13 cellular contexts compared by ENCODE assay signal in the genomic region with DNA sequence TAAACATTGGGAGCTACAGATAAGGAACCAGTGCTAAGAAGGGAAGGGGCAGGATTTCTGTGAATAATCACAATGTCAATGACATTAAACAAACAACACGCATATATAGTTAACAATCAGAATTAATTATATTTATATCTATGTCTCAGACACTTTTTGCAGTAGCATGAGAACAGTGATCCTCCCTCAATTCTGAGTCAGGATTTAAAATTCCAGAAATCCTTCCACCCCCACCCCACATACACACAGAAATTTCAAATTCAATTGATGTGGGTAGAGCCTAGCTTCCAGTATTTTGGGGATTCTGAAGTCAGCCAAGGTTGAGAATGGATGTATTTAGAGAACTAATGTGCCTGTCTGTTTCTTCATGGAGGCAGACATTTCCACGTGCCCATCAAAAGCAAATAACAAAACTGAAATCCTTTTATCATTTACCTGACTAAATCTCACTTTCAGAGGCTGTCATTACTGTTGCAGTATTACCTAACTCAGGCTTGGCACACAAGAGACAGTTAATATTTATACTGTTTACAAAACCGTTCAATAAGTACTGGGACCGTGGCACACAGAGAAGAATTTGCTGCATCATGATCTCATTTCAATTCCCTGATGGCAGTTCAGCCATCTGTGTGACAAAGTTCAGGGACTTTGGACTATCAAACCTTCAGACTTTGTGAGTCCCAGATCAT.
A peak's percentile ranks its signal among the peaks of the same experiment; 100 is the strongest.
DNase-seq lines count a peak whose midpoint lies in the region; ATAC-seq and TF ChIP-seq lines count a peak whose summit lies in the region.
"Had no signal": no experiment of that assay in that cellular context is flagged by ENCODE, and none has a peak within 500 bp of the region (broad histone marks: within the 10 kb centered on the region; RNA-seq: fewer than 3 reads in every experiment).

No MANE protein-coding gene starts in this region.

- H3K36me3 ChIP-seq in thyroid gland (no peaks in the 10 kb centered on the region), heart left ventricle (no peaks in the 10 kb centered on the region)
- H3K36me3 ChIP-seq: upper lobe of right lung had no signal

- H3K4me1 Mint-ChIP-seq in activated naive CD4-positive, alpha-beta T cell treated with anti-CD3 and anti-CD28 coated beads, Interleukin-2, amount 10 ng/mL, durations not matched to agents 7 days and 5 days = no peaks in the 10 kb centered on the region

- DNase-seq in GM12865 (ENCODE audit: low read depth) (peak; percentile 44), HuH-7 (ENCODE audit: low spot score) (peak; percentile 25), left lobe of liver (ENCODE audit: low spot score) (peak; percentile 75), thyroid gland (no peak), heart left ventricle (no peak)
- DNase-seq in activated naive CD4-positive, alpha-beta T cell treated with anti-CD3 and anti-CD28 coated beads, Interleukin-2, amount 10 ng/mL, durations not matched to agents 7 days and 5 days = no peak
- DNase-seq: amniotic stem cell, upper lobe of right lung had no signal

- H3K27me3 ChIP-seq in thyroid gland = no peaks in the 10 kb centered on the region
- no peaks in the 10 kb centered on the region for H3K27me3 ChIP-seq in heart left ventricle
- H3K27me3 ChIP-seq: upper lobe of right lung had no signal

- ATAC-seq in GM21447 (IDR thresholded peaks at IDR 0.05; ENCODE audit: unreplicated experiment) (peak; percentile 63), left lobe of liver (peak; percentile 88), HG03520 (IDR thresholded peaks at IDR 0.05; ENCODE audit: unreplicated experiment) (no peak), heart left ventricle (no peak)
- ATAC-seq: Panc1, upper lobe of right lung had no signal

- no peaks in the 10 kb centered on the region for H3K9me3 ChIP-seq in thyroid gland
- no peaks in the 10 kb centered on the region for H3K9me3 ChIP-seq in heart left ventricle
- H3K9me3 ChIP-seq: upper lobe of right lung had no signal

- H3K4me1 ChIP-seq in thyroid gland (peaks cover 0 to 9% of the 10 kb centered on the region in 2 donors), heart left ventricle (no peaks in the 10 kb centered on the region)
- H3K4me1 ChIP-seq: upper lobe of right lung had no signal

- no peak overlapping the region for H3K4me3 Mint-ChIP-seq in activated naive CD4-positive, alpha-beta T cell treated with anti-CD3 and anti-CD28 coated beads, Interleukin-2, amount 10 ng/mL, durations not matched to agents 7 days and 5 days
- H3K4me3 Mint-ChIP-seq: B cell had no signal

- no peak overlapping the region for H3K27ac Mint-ChIP-seq in activated naive CD4-positive, alpha-beta T cell treated with anti-CD3 and anti-CD28 coated beads, Interleukin-2, amount 10 ng/mL, durations not matched to agents 7 days and 5 days
- H3K27ac Mint-ChIP-seq: B cell had no signal

- intact Hi-C loops in thyroid gland (cut with DNase I) = no loop called here
- intact Hi-C loops in heart left ventricle (cut with DNase I) = no loop called here

- no peak for TF ChIP-seq CTCF in GM12865 (IDR thresholded peaks at IDR 0.05; ENCODE audit: insufficient read depth, low read depth, low read length, missing control alignments)
- no peak for TF ChIP-seq CTCF in thyroid gland (IDR thresholded peaks at IDR 0.05)
- TF ChIP-seq CTCF in heart left ventricle (IDR thresholded peaks at IDR 0.05) = no peak

- H3K27me3 Mint-ChIP-seq in activated naive CD4-positive, alpha-beta T cell treated with anti-CD3 and anti-CD28 coated beads, Interleukin-2, amount 10 ng/mL, durations not matched to agents 7 days and 5 days = peaks cover 14% of the 10 kb centered on the region

- H3K36me3 Mint-ChIP-seq in activated naive CD4-positive, alpha-beta T cell treated with anti-CD3 and anti-CD28 coated beads, Interleukin-2, amount 10 ng/mL, durations not matched to agents 7 days and 5 days = no peaks in the 10 kb centered on the region

- H3K27ac ChIP-seq in thyroid gland (no peak overlapping the region), heart left ventricle (no peak overlapping the region)
- H3K27ac ChIP-seq: upper lobe of right lung had no signal

- WGBS in thyroid gland, 2 donors = 36 to 41% methylated on average over 4 of the region's 4 CpGs
- WGBS in heart left ventricle, 4 donors = 34 to 46% (median 42%) methylated on average over 4 of the region's 4 CpGs

- TF ChIP-seq POLR2A in thyroid gland (IDR thresholded peaks at IDR 0.05) (no peak), heart left ventricle (IDR thresholded peaks at IDR 0.05) (no peak)

- CTCF ChIA-PET in activated naive CD4-positive, alpha-beta T cell treated with anti-CD3 and anti-CD28 coated beads, Interleukin-2, amount 10 ng/mL, durations not matched to agents 7 days and 5 days (lab: Charles Lee) = no interaction called here

- H3K9me3 Mint-ChIP-seq in activated naive CD4-positive, alpha-beta T cell treated with anti-CD3 and anti-CD28 coated beads, Interleukin-2, amount 10 ng/mL, durations not matched to agents 7 days and 5 days = no peaks in the 10 kb centered on the region

- H3K4me3 ChIP-seq in GM12865 (ENCODE audit: low read depth, low read length) (no peak overlapping the region), thyroid gland (replicated peaks in 1 of 3) (no peak overlapping the region), heart left ventricle (no peak overlapping the region)
- H3K4me3 ChIP-seq: lung, upper lobe of right lung had no signal

Comparison
In these comparisons a context has a peak if more than half of its experiments do, and no peak if none do; other contexts are left out.
1. DNase-seq: peak in GM12865 (single experiment), HuH-7 (single experiment) and left lobe of liver (single experiment); none in thyroid gland (0 of 2), heart left ventricle (0 of 5) and activated naive CD4-positive, alpha-beta T cell treated with anti-CD3 and anti-CD28 coated beads, Interleukin-2, amount 10 ng/mL, durations not matched to agents 7 days and 5 days (single experiment).
2. ATAC-seq: peak in GM21447 (single experiment) and left lobe of liver (single experiment); none in HG03520 (single experiment) and heart left ventricle (0 of 4).